ENCODE assay signal across 12 cellular contexts in genomic region chr21:43919871-43920801, GRCh38. TPM values are rescaled to one million over a fixed set of nuclear protein-coding genes. Genes with fewer than 3 reads are reported as not detected.
DNase-seq lines count a peak whose midpoint lies in the region; FAIRE-seq and TF ChIP-seq lines count a peak whose summit lies in the region.
"Had no signal": no experiment of that assay in that cellular context is flagged by ENCODE, and none has a peak within 500 bp of the region (broad histone marks: within the 10 kb centered on the region; RNA-seq: fewer than 3 reads in every experiment).

No MANE protein-coding gene starts in this region.

- no peaks in the 10 kb centered on the region for H3K27me3 Mint-ChIP-seq in activated T-cell treated with anti-CD3 and anti-CD28 coated beads, Interleukin-2, amount 50 U/mL, for 24 hours
- H3K27me3 Mint-ChIP-seq in endodermal cell (ENCODE audit: insufficient read depth) = no peaks in the 10 kb centered on the region
- peaks cover 0 to 5% of the 10 kb centered on the region in 2 donors for H3K27me3 Mint-ChIP-seq in CD8-positive, alpha-beta memory T cell

- no peaks in the 10 kb centered on the region for H3K36me3 ChIP-seq in HEK293 (ENCODE audit: control insufficient read depth in 2 of 2, insufficient read depth in 1 of 2, low read length in 2 of 2)
- no peaks in the 10 kb centered on the region for H3K36me3 ChIP-seq in endodermal cell (ENCODE audit: control insufficient read depth, insufficient read depth, low read length)
- H3K36me3 ChIP-seq in small intestine (ENCODE audit: control insufficient read depth in 2 of 2, insufficient read depth in 2 of 2, low read length in 2 of 2) = no peaks in the 10 kb centered on the region
- no peaks in the 10 kb centered on the region for H3K36me3 ChIP-seq in CD8-positive, alpha-beta memory T cell (ENCODE audit: insufficient read depth, low read length)
- H3K36me3 ChIP-seq: prostate gland, vagina had no signal

- no peak for FAIRE-seq in small intestine (lab: Jason Lieb, UNC)
- FAIRE-seq: RCC 7860 had no signal

- 76 to 83% methylated on average over 17 to 25 of the region's 25 CpGs for WGBS in endodermal cell (ENCODE audit: insufficient coverage in 1 of 2, insufficient read length in 1 of 2), 2 experiments
- WGBS in small intestine, 3 donors = 49 to 76% (median 67%) methylated on average over 25 of the region's 25 CpGs

- H3K4me1 ChIP-seq in HEK293 (ENCODE audit: control insufficient read depth, insufficient read depth, low read length) (peaks cover 4% of the 10 kb centered on the region), endodermal cell (ENCODE audit: control insufficient read depth, insufficient read depth, low read length) (peaks cover 17% of the 10 kb centered on the region), small intestine (ENCODE audit: control insufficient read depth in 2 of 2, insufficient read depth in 1 of 2, low read depth in 1 of 2, low read length in 1 of 2) (peaks cover 7 to 18% of the 10 kb centered on the region in 2 donors)
- peaks cover 54% of the 10 kb centered on the region for H3K4me1 ChIP-seq in CD8-positive, alpha-beta memory T cell (ENCODE audit: insufficient read depth, low read length)

- H3K4me3 ChIP-seq in HEK293 (ENCODE audit: low read depth, low read length) (no peak overlapping the region), endodermal cell (ENCODE audit: low read length) (no peak overlapping the region), small intestine (ENCODE audit: low read depth in 1 of 2, low read length in 2 of 2) (no peak overlapping the region)
- H3K4me3 ChIP-seq in CD8-positive, alpha-beta memory T cell (ENCODE audit: low read length) = no peak overlapping the region
- H3K4me3 ChIP-seq: prostate gland, vagina had no signal

- H3K27me3 ChIP-seq in endodermal cell (ENCODE audit: control insufficient read depth, insufficient read depth, low read length, poor library complexity, severe bottlenecking) (no peaks in the 10 kb centered on the region), small intestine (ENCODE audit: control insufficient read depth in 2 of 2, insufficient read depth in 2 of 2, low read length in 2 of 2) (no peaks in the 10 kb centered on the region)
- no peaks in the 10 kb centered on the region for H3K27me3 ChIP-seq in CD8-positive, alpha-beta memory T cell (ENCODE audit: insufficient read depth, low read length, poor library complexity, severe bottlenecking)
- H3K27me3 ChIP-seq: vagina had no signal

- CTCF ChIA-PET in HEK293 (lab: Yijun Ruan, JAX) = interaction anchor here (1.2 to 3.2 kb wide), 2 partner anchors 19 to 71 kb away, joined by 3 to 20 read pairs; no protein-coding TSS in a partner anchor
- CTCF ChIA-PET in CD8-positive, alpha-beta memory T cell (lab: Charles Lee) = interaction anchor here (0.9 to 1.1 kb wide), 2 partner anchors 17 to 109 kb away, joined by 3 read pairs; no protein-coding TSS in a partner anchor

- peaks cover 76% of the 10 kb centered on the region for H3K4me1 Mint-ChIP-seq in activated T-cell treated with anti-CD3 and anti-CD28 coated beads, Interleukin-2, amount 50 U/mL, for 24 hours (ENCODE audit: low read depth)
- peaks cover 59% of the 10 kb centered on the region for H3K4me1 Mint-ChIP-seq in endodermal cell
- H3K4me1 Mint-ChIP-seq in CD8-positive, alpha-beta memory T cell = peaks cover 46 to 80% (median 73%) of the 10 kb centered on the region in 3 donors

- H3K9me3 Mint-ChIP-seq in activated T-cell treated with anti-CD3 and anti-CD28 coated beads, Interleukin-2, amount 50 U/mL, for 24 hours = no peaks in the 10 kb centered on the region
- H3K9me3 Mint-ChIP-seq in endodermal cell = peaks cover 1% of the 10 kb centered on the region
- H3K9me3 Mint-ChIP-seq in CD8-positive, alpha-beta memory T cell = peaks cover 0 to 3% (median 0%) of the 10 kb centered on the region in 5 donors

- H3K4me3 Mint-ChIP-seq in activated T-cell treated with anti-CD3 and anti-CD28 coated beads, Interleukin-2, amount 50 U/mL, for 24 hours = no peak overlapping the region
- H3K4me3 Mint-ChIP-seq in endodermal cell = no peak overlapping the region
- H3K4me3 Mint-ChIP-seq in CD8-positive, alpha-beta memory T cell = peak overlapping the region in 3 of 7 donors; percentile 4 to 66 (median 46)

- no peak for DNase-seq in activated T-cell treated with anti-CD3 and anti-CD28 coated beads, Interleukin-2, amount 50 U/mL, for 24 hours
- no peak for DNase-seq in activated T-cell treated with anti-CD3 and anti-CD28 coated beads, Interleukin-2, amount 50 U/mL, for 48 hours
- DNase-seq in endodermal cell (peak; percentile 61), small intestine (peak; percentile 78), DMS53 (lab: John Stamatoyannopoulos, UW) (no peak)
- DNase-seq in stimulated activated CD4-positive, alpha-beta T cell treated with anti-CD3 and anti-CD28 coated beads, Interleukin-15, amount 100 ng/mL, for 24 hours = no peak
- DNase-seq in CD8-positive, alpha-beta memory T cell = no peak
- DNase-seq: midbrain had no signal

- no peak for TF ChIP-seq CTCF in HEK293 (tag by site-specific recombination; IDR thresholded peaks at IDR 0.05)
- no peak for TF ChIP-seq CTCF in endodermal cell (conservative IDR thresholded peaks at IDR 0.05)

- H3K27ac Mint-ChIP-seq in activated T-cell treated with anti-CD3 and anti-CD28 coated beads, Interleukin-2, amount 50 U/mL, for 24 hours = peak overlapping the region; percentile 93
- peak overlapping the region; percentile 94 for H3K27ac Mint-ChIP-seq in endodermal cell
- H3K27ac Mint-ChIP-seq in CD8-positive, alpha-beta memory T cell = peak overlapping the region in 3 of 8 donors; percentile 29 to 81 (median 66)

- H3K27ac ChIP-seq in HEK293 (ENCODE audit: extremely low read depth, low read depth, low read length) (no peak overlapping the region), endodermal cell (ENCODE audit: low read depth, low read length) (no peak overlapping the region), small intestine (ENCODE audit: low read depth in 1 of 2, low read length in 1 of 2) (no peak overlapping the region)
- H3K27ac ChIP-seq in CD8-positive, alpha-beta memory T cell (ENCODE audit: low read depth, low read length) = no peak overlapping the region
- H3K27ac ChIP-seq: prostate gland, vagina had no signal

- H3K36me3 Mint-ChIP-seq in activated T-cell treated with anti-CD3 and anti-CD28 coated beads, Interleukin-2, amount 50 U/mL, for 24 hours (ENCODE audit: low read depth) = peaks cover 25% of the 10 kb centered on the region
- peaks cover 12% of the 10 kb centered on the region for H3K36me3 Mint-ChIP-seq in endodermal cell (ENCODE audit: low read depth)
- peaks cover 0 to 12% (median 3%) of the 10 kb centered on the region in 3 donors for H3K36me3 Mint-ChIP-seq in CD8-positive, alpha-beta memory T cell

- H3K9ac ChIP-seq in endodermal cell (ENCODE audit: extremely low read depth, low read length, poor library complexity, severe bottlenecking) = no peak overlapping the region

- no peaks in the 10 kb centered on the region for H3K9me3 ChIP-seq in HEK293 (ENCODE audit: control insufficient read depth, insufficient read depth, low read depth, low read length)
- no peaks in the 10 kb centered on the region for H3K9me3 ChIP-seq in endodermal cell (ENCODE audit: control insufficient read depth, low read length)
- no peaks in the 10 kb centered on the region for H3K9me3 ChIP-seq in small intestine (ENCODE audit: control insufficient read depth, low read depth)
- no peaks in the 10 kb centered on the region for H3K9me3 ChIP-seq in CD8-positive, alpha-beta memory T cell (ENCODE audit: low read length)
- H3K9me3 ChIP-seq: prostate gland, vagina had no signal

- POLR2A ChIA-PET in HEK293 (lab: Yijun Ruan, JAX) = no interaction called here
- POLR2A ChIA-PET in CD8-positive, alpha-beta memory T cell (lab: Charles Lee) = no interaction called here

TF ChIP-seq in HEK293, 187 proteins besides CTCF, POLR2A, EP300 and RAD21 (continues in another document):
- TF ChIP-seq ZFP3 (tag by site-specific recombination; IDR thresholded peaks at IDR 0.05; ENCODE audit: low read depth) (no peak), ZNF600 (tag by site-specific recombination; IDR thresholded peaks at IDR 0.05) (peak; percentile 78), BCL11A (tag by site-specific recombination; IDR thresholded peaks at IDR 0.05; ENCODE audit: low read depth) (no peak), ZNF658 (tag by site-specific recombination; IDR thresholded peaks at IDR 0.05) (no peak), ZNF423 (tag by site-specific recombination; IDR thresholded peaks at IDR 0.05) (no peak), ZNF48 (tag by site-specific recombination; IDR thresholded peaks at IDR 0.05) (peak; percentile 96; the same call in 1 of the 2 replicates)
- TF ChIP-seq, protein P1, sequence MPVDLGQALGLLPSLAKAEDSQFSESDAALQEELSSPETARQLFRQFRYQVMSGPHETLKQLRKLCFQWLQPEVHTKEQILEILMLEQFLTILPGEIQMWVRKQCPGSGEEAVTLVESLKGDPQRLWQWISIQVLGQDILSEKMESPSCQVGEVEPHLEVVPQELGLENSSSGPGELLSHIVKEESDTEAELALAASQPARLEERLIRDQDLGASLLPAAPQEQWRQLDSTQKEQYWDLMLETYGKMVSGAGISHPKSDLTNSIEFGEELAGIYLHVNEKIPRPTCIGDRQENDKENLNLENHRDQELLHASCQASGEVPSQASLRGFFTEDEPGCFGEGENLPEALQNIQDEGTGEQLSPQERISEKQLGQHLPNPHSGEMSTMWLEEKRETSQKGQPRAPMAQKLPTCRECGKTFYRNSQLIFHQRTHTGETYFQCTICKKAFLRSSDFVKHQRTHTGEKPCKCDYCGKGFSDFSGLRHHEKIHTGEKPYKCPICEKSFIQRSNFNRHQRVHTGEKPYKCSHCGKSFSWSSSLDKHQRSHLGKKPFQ (tag by site-specific recombination; IDR thresholded peaks at IDR 0.05) = peak; percentile 78
- TF ChIP-seq, protein P2, sequence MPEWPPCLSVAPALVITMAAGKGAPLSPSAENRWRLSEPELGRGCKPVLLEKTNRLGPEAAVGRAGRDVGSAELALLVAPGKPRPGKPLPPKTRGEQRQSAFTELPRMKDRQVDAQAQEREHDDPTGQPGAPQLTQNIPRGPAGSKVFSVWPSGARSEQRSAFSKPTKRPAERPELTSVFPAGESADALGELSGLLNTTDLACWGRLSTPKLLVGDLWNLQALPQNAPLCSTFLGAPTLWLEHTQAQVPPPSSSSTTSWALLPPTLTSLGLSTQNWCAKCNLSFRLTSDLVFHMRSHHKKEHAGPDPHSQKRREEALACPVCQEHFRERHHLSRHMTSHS (tag by site-specific recombination; IDR thresholded peaks at IDR 0.05) = no peak

RNA-seq across cellular contexts. Expression of gene AGPAT3, which starts 55.1 kb away (rescaled TPM):
- total RNA-seq in endodermal cell = 10 to 100 TPM; 44.0 to 74.4 TPM
- polyA plus RNA-seq in endodermal cell (2013, experiment 1 of 2) = 22.2 TPM
- 21.4 TPM for polyA plus RNA-seq in endodermal cell (2013, experiment 2 of 2)
- polyA plus RNA-seq in small intestine = 10 to 100 TPM; 21.3 to 43.9 (median 41.6) TPM
- total RNA-seq in CD8-positive, alpha-beta memory T cell = 10 to 100 TPM; 66.5 to 69.3 TPM
- polyA plus RNA-seq in CD8-positive, alpha-beta memory T cell = 15.9 TPM

Comparison
In these comparisons a context has a peak if more than half of its experiments do, and no peak if none do; other contexts are left out.
1. DNase-seq: peak in endodermal cell (single experiment) and small intestine (single experiment); none in activated T-cell treated with anti-CD3 and anti-CD28 coated beads, Interleukin-2, amount 50 U/mL, for 24 hours (single experiment), activated T-cell treated with anti-CD3 and anti-CD28 coated beads, Interleukin-2, amount 50 U/mL, for 48 hours (0 of 2), DMS53 (single experiment), stimulated activated CD4-positive, alpha-beta T cell treated with anti-CD3 and anti-CD28 coated beads, Interleukin-15, amount 100 ng/mL, for 24 hours (single experiment) and CD8-positive, alpha-beta memory T cell (0 of 5).